ENCODE assay signal across 25 cellular contexts in genomic region chr16:49161191-49161590, GRCh38.
"Had no signal": no experiment of that assay in that cellular context is flagged by ENCODE, and none has a peak within 500 bp of the region (broad histone marks: within the 10 kb centered on the region; RNA-seq: fewer than 3 reads in every experiment).

No MANE protein-coding gene starts in this region.

- H3K27me3 Mint-ChIP-seq: dendritic cell treated with granulocyte-macrophage colony-stimulating factor and Interleukin-4, amounts not matched to agents 40 ng/mL and 50 ng/mL, for 4 days; effector memory CD8-positive, alpha-beta T cell had no signal

- H3K4me3 ChIP-seq: colonic mucosa, coronary artery, dorsolateral prefrontal cortex, esophagus muscularis mucosa, esophagus squamous epithelium, gastrocnemius medialis, gastroesophageal sphincter, heart left ventricle, heart right ventricle, hepatocyte had no signal

- H3K4me3 Mint-ChIP-seq: dendritic cell treated with granulocyte-macrophage colony-stimulating factor and Interleukin-4, amounts not matched to agents 40 ng/mL and 50 ng/mL, for 4 days; effector memory CD8-positive, alpha-beta T cell; endodermal cell had no signal

- H3K27ac ChIP-seq: colonic mucosa, coronary artery, dorsolateral prefrontal cortex, epithelial cell of prostate, esophagus muscularis mucosa, esophagus squamous epithelium, foreskin keratinocyte, gastrocnemius medialis, gastroesophageal sphincter, heart left ventricle, heart right ventricle, hepatocyte had no signal

- H3K27ac Mint-ChIP-seq: dendritic cell treated with granulocyte-macrophage colony-stimulating factor and Interleukin-4, amounts not matched to agents 40 ng/mL and 50 ng/mL, for 4 days; effector memory CD8-positive, alpha-beta T cell; endodermal cell had no signal

- H3K4me1 Mint-ChIP-seq: endodermal cell had no signal

- H3K4me1 ChIP-seq: colonic mucosa, esophagus muscularis mucosa, esophagus squamous epithelium, foreskin keratinocyte, gastrocnemius medialis, gastroesophageal sphincter, heart left ventricle, heart right ventricle had no signal

- H3K4me2 ChIP-seq: hepatocyte had no signal

- H3K9me3 ChIP-seq: colonic mucosa, esophagus muscularis mucosa, esophagus squamous epithelium, gastrocnemius medialis, gastroesophageal sphincter, heart right ventricle had no signal

- ATAC-seq: effector memory CD8-positive, alpha-beta T cell; esophagus mucosa; foreskin keratinocyte; gastrocnemius medialis; gastroesophageal sphincter; heart left ventricle; heart right ventricle had no signal

- H3K9me3 Mint-ChIP-seq: dendritic cell treated with granulocyte-macrophage colony-stimulating factor and Interleukin-4, amounts not matched to agents 40 ng/mL and 50 ng/mL, for 4 days; endodermal cell had no signal

- H3K79me2 ChIP-seq: hepatocyte had no signal

- DNase-seq: colonic mucosa; cortex of kidney; dermis blood vessel endothelial cell; dorsolateral prefrontal cortex; effector CD4-positive, alpha-beta T cell; effector CD8-positive, alpha-beta T cell; effector memory CD8-positive, alpha-beta T cell; endodermal cell; erythroblast; esophagus squamous epithelium; foreskin fibroblast; foreskin keratinocyte; foreskin melanocyte; gastrocnemius medialis; glutamatergic neuron; head of caudate nucleus; heart left ventricle; heart right ventricle had no signal

- H3K27me3 ChIP-seq: colonic mucosa, esophagus squamous epithelium, foreskin keratinocyte, gastrocnemius medialis had no signal

- H3K36me3 ChIP-seq: colonic mucosa, esophagus muscularis mucosa, esophagus squamous epithelium, gastrocnemius medialis, gastroesophageal sphincter, heart left ventricle, heart right ventricle had no signal

- H2AFZ ChIP-seq: hepatocyte had no signal
